9 cellular contexts compared by ENCODE assay signal in genomic region chr6:132020138-132020551, GRCh38.
DNase-seq lines count a peak whose midpoint lies in the region; ATAC-seq, FAIRE-seq and TF ChIP-seq lines count a peak whose summit lies in the region.
"Had no signal": no experiment of that assay in that cellular context is flagged by ENCODE, and none has a peak within 500 bp of the region (broad histone marks: within the 10 kb centered on the region; RNA-seq: fewer than 3 reads in every experiment).

No MANE protein-coding gene starts in this region.

- no peak for TF ChIP-seq RAD21 in A549 (conservative IDR thresholded peaks at IDR 0.05 in 1 of 2, IDR thresholded peaks at IDR 0.05 in 1 of 2)

- TF ChIP-seq EP300 in A549 (IDR thresholded peaks at IDR 0.05) = no peak

- H3K27me3 ChIP-seq in heart left ventricle = no peaks in the 10 kb centered on the region

- intact Hi-C loops in heart left ventricle (cut with DNase I) = loop anchor here in 1 of 10 donors (10.0 kb wide), 1 partner anchor 115 kb away; no protein-coding TSS in a partner anchor
- intact Hi-C loops in activated naive CD4-positive, alpha-beta T cell treated with anti-CD3 and anti-CD28 coated beads for 36 hours (cut with micrococcal nuclease) = loop anchor here (10.0 kb wide), 1 partner anchor 225 kb away; no protein-coding TSS in a partner anchor

- H3K4me3 Mint-ChIP-seq in osteocyte (ENCODE audit: unreplicated experiment) = no peak overlapping the region
- no peak overlapping the region for H3K4me3 Mint-ChIP-seq in activated naive CD4-positive, alpha-beta T cell treated with anti-CD3 and anti-CD28 coated beads for 36 hours
- H3K4me3 Mint-ChIP-seq: natural killer cell treated with Interleukin-12 subunit alpha and Interleukin-12 subunit beta and Interleukin-15 and Interleukin-18, amount 100 ng/mL, for 72 hours had no signal

- no peaks in the 10 kb centered on the region for H3K36me3 Mint-ChIP-seq in osteocyte (ENCODE audit: unreplicated experiment)
- no peaks in the 10 kb centered on the region for H3K36me3 Mint-ChIP-seq in activated naive CD4-positive, alpha-beta T cell treated with anti-CD3 and anti-CD28 coated beads for 36 hours (ENCODE audit: low read depth)
- H3K36me3 Mint-ChIP-seq: natural killer cell treated with Interleukin-12 subunit alpha and Interleukin-12 subunit beta and Interleukin-15 and Interleukin-18, amount 100 ng/mL, for 72 hours had no signal

- FAIRE-seq in A549 (lab: Jason Lieb, UNC) = no peak

- H3K27ac Mint-ChIP-seq in osteocyte (ENCODE audit: unreplicated experiment) = peak overlapping the region; percentile 24
- no peak overlapping the region for H3K27ac Mint-ChIP-seq in activated naive CD4-positive, alpha-beta T cell treated with anti-CD3 and anti-CD28 coated beads for 36 hours
- H3K27ac Mint-ChIP-seq: natural killer cell treated with Interleukin-12 subunit alpha and Interleukin-12 subunit beta and Interleukin-15 and Interleukin-18, amount 100 ng/mL, for 72 hours had no signal

- CTCF ChIA-PET in A549 (lab: Yijun Ruan, JAX) = interaction anchor here (1.0 kb wide), 1 partner anchor 19 kb away, joined by 3 read pairs; no protein-coding TSS in a partner anchor
- CTCF ChIA-PET in activated naive CD4-positive, alpha-beta T cell treated with anti-CD3 and anti-CD28 coated beads for 36 hours (lab: Charles Lee) = no interaction called here

- no peaks in the 10 kb centered on the region for H3K27me3 Mint-ChIP-seq in osteocyte (ENCODE audit: unreplicated experiment)
- peaks cover 11% of the 10 kb centered on the region for H3K27me3 Mint-ChIP-seq in activated naive CD4-positive, alpha-beta T cell treated with anti-CD3 and anti-CD28 coated beads for 36 hours (ENCODE audit: low read depth)
- H3K27me3 Mint-ChIP-seq: natural killer cell treated with Interleukin-12 subunit alpha and Interleukin-12 subunit beta and Interleukin-15 and Interleukin-18, amount 100 ng/mL, for 72 hours had no signal

- H3K36me3 ChIP-seq in heart left ventricle = no peaks in the 10 kb centered on the region

- H3K4me1 ChIP-seq in A549 (peaks cover 16% of the 10 kb centered on the region), heart left ventricle (peaks cover 0 to 10% (median 0%) of the 10 kb centered on the region in 12 donors)

- H3K27ac ChIP-seq in A549 = peak overlapping the region in 1 of 2 experiments; percentile 25; a peak in 1 of 6 replicates
- H3K27ac ChIP-seq in heart left ventricle = peak overlapping the region in 11 of 12 donors; percentile 11 to 76 (median 57)

- H3K9me3 ChIP-seq in A549 (no peaks in the 10 kb centered on the region), heart left ventricle (no peaks in the 10 kb centered on the region)

- TF ChIP-seq CTCF in A549 (IDR thresholded peaks at IDR 0.05) (no peak), heart left ventricle (IDR thresholded peaks at IDR 0.05) (no peak), osteocyte (IDR thresholded peaks at IDR 0.05) (no peak)

- ATAC-seq in A549 (no peak), heart left ventricle (peak; percentile 71 to 94 (median 87))
- ATAC-seq: natural killer cell treated with Interleukin-12 subunit alpha and Interleukin-12 subunit beta and Interleukin-15 and Interleukin-18, amount 100 ng/mL, for 72 hours had no signal

- H3K9me3 Mint-ChIP-seq in osteocyte (ENCODE audit: unreplicated experiment) = no peaks in the 10 kb centered on the region
- no peaks in the 10 kb centered on the region for H3K9me3 Mint-ChIP-seq in activated naive CD4-positive, alpha-beta T cell treated with anti-CD3 and anti-CD28 coated beads for 36 hours

- POLR2A ChIA-PET in A549 (lab: Yijun Ruan, JAX) = interaction anchor here (0.8 kb wide), 1 partner anchor 69 kb away, joined by 3 read pairs; the partner anchor contains the start of gene CCN2

- no peak for DNase-seq in A549 (ENCODE audit: low read depth in 1 of 2, low spot score in 1 of 2)
- DNase-seq in SHP77 treated with DMSO at 0.1 percent for 48 hours (lab: John Stamatoyannopoulos, UW) = peak; percentile 3
- DNase-seq in heart left ventricle = peak in 2 of 5 donors; percentile 21 to 66
- DNase-seq in osteocyte (ENCODE audit: extremely low spot score, unreplicated experiment) = no peak
- no peak for DNase-seq in activated CD8-positive, alpha-beta memory T cell treated with anti-CD3 and anti-CD28 coated beads for 24 hours
- DNase-seq in activated naive CD4-positive, alpha-beta T cell treated with anti-CD3 and anti-CD28 coated beads for 36 hours = no peak
- no peak for DNase-seq in amniotic stem cell (lab: John Stamatoyannopoulos, UW)
- no peak for DNase-seq in NCI-H2029 treated with DMSO at 0.1 percent for 48 hours (lab: John Stamatoyannopoulos, UW)

- H3K4me2 ChIP-seq in A549 = peak overlapping the region; percentile 7; the same call in 1 of the 3 replicates

- TF ChIP-seq POLR2A in A549 (IDR thresholded peaks at IDR 0.05; ENCODE audit: low read length) (no peak), heart left ventricle (IDR thresholded peaks at IDR 0.05) (no peak)

- H3K4me1 Mint-ChIP-seq in osteocyte (ENCODE audit: unreplicated experiment) = peaks cover 18% of the 10 kb centered on the region
- H3K4me1 Mint-ChIP-seq in activated naive CD4-positive, alpha-beta T cell treated with anti-CD3 and anti-CD28 coated beads for 36 hours (ENCODE audit: low read depth) = no peaks in the 10 kb centered on the region

- WGBS in A549 (ENCODE audit: missing lambda C conversion rate) = 78% methylated on average over 6 of the region's 6 CpGs
- WGBS in heart left ventricle, 4 donors = 55 to 70% (median 68%) methylated on average over 6 of the region's 6 CpGs

- H3K4me3 ChIP-seq in A549 (no peak overlapping the region), heart left ventricle (no peak overlapping the region)

TF ChIP-seq in A549, 52 proteins besides CTCF, POLR2A, EP300 and RAD21:
- no peak for TF ChIP-seq HOXB13 (CRISPR knock-in tag; IDR thresholded peaks at IDR 0.05; ENCODE audit: low read depth)
- no peak for TF ChIP-seq JUNB (IDR thresholded peaks at IDR 0.05)
- no peak for TF ChIP-seq MAFK (IDR thresholded peaks at IDR 0.05; ENCODE audit: partially characterized antibody)
- TF ChIP-seq HOXB5 (CRISPR knock-in tag; IDR thresholded peaks at IDR 0.05) = no peak
- no peak for TF ChIP-seq POLR2AphosphoS2 (conservative IDR thresholded peaks at IDR 0.05; ENCODE audit: low read length)
- TF ChIP-seq TP53 (CRISPR knock-in tag; IDR thresholded peaks at IDR 0.05) = no peak

Comparison
In these comparisons a context has a peak if more than half of its experiments do, and no peak if none do; other contexts are left out.
1. ATAC-seq: peak in heart left ventricle (4 of 4); none in A549 (0 of 2).